In genomic region chr2:121910139-121910538, GRCh38 we compare ENCODE assay signal across 27 cellular contexts.
"Had no signal": no experiment of that assay in that cellular context is flagged by ENCODE, and none has a peak within 500 bp of the region (broad histone marks: within the 10 kb centered on the region; RNA-seq: fewer than 3 reads in every experiment).

No MANE protein-coding gene starts in this region.

- H3K36me3 Mint-ChIP-seq: activated CD8-positive, alpha-beta memory T cell treated with anti-CD3 and anti-CD28 coated beads, Interleukin-2, amount 10 ng/mL, durations not matched to agents 7 days and 5 days; activated naive CD4-positive, alpha-beta T cell treated with anti-CD3 and anti-CD28 coated beads, Interleukin-2, amount 50 U/mL, for 24 hours; WTC11 had no signal

- H3K4me1 ChIP-seq: body of pancreas, SJSA1 had no signal

- H3K4me3 Mint-ChIP-seq: activated CD8-positive, alpha-beta memory T cell treated with anti-CD3 and anti-CD28 coated beads, Interleukin-2, amount 10 ng/mL, durations not matched to agents 7 days and 5 days; activated naive CD4-positive, alpha-beta T cell treated with anti-CD3 and anti-CD28 coated beads, Interleukin-2, amount 50 U/mL, for 24 hours; activated T-cell treated with anti-CD3 and anti-CD28 coated beads, Interleukin-2, amount 50 U/mL, for 24 hours; activated T-helper 1 cell treated with anti-CD3 and anti-CD28 coated beads, Interleukin-12 subunit alpha, Interleukin-12 subunit beta, Interleukin-2, Interleukin-4 antibody, amounts not matched to agents 30 ng/mL and 10 ng/mL and 1 ng/mL, durations not matched to agents 14 hours and 24 hours and 36 hours; central memory CD8-positive, alpha-beta T cell; T-helper 1 cell treated with Interleukin-12 subunit alpha and Interleukin-12 subunit beta and Interleukin-4 antibody, amounts not matched to agents 30 μg/mL and 1 μg/mL, for 36 hours; WTC11 had no signal

- H3K27ac Mint-ChIP-seq: activated CD8-positive, alpha-beta memory T cell treated with anti-CD3 and anti-CD28 coated beads, Interleukin-2, amount 10 ng/mL, durations not matched to agents 7 days and 5 days; activated naive CD4-positive, alpha-beta T cell treated with anti-CD3 and anti-CD28 coated beads, Interleukin-2, amount 50 U/mL, for 24 hours; activated T-cell treated with anti-CD3 and anti-CD28 coated beads, Interleukin-2, amount 50 U/mL, for 24 hours; activated T-helper 1 cell treated with anti-CD3 and anti-CD28 coated beads, Interleukin-12 subunit alpha, Interleukin-12 subunit beta, Interleukin-2, Interleukin-4 antibody, amounts not matched to agents 30 ng/mL and 10 ng/mL and 1 ng/mL, durations not matched to agents 14 hours and 24 hours and 36 hours; T-helper 1 cell treated with Interleukin-12 subunit alpha and Interleukin-12 subunit beta and Interleukin-4 antibody, amounts not matched to agents 30 μg/mL and 1 μg/mL, for 36 hours; WTC11 had no signal

- H3K9me3 ChIP-seq: body of pancreas, SJSA1 had no signal

- H3K36me3 ChIP-seq: SJSA1 had no signal

- H3K27me3 Mint-ChIP-seq: activated CD8-positive, alpha-beta memory T cell treated with anti-CD3 and anti-CD28 coated beads, Interleukin-2, amount 10 ng/mL, durations not matched to agents 7 days and 5 days; activated T-cell treated with anti-CD3 and anti-CD28 coated beads, Interleukin-2, amount 50 U/mL, for 24 hours had no signal

- H3K27me3 ChIP-seq: body of pancreas had no signal

- ATAC-seq: activated CD8-positive, alpha-beta memory T cell treated with anti-CD3 and anti-CD28 coated beads, Interleukin-2, amount 10 ng/mL, durations not matched to agents 7 days and 5 days; body of pancreas; SK-N-SH treated with all-trans-retinoic acid at 6 μM for 48 hours; WTC11 had no signal

- DNase-seq: activated CD4-positive, alpha-beta T cell treated with anti-CD3 and anti-CD28 coated beads for 48 hours; activated CD4-positive, alpha-beta T cell treated with anti-CD3 and anti-CD28 coated beads, Interleukin-2, amount 50 U/mL, for 48 hours; activated CD4-positive, CD25-positive, alpha-beta regulatory T cell treated with anti-CD3 and anti-CD28 coated beads, Interleukin-2, amount 50 U/mL, for 72 hours; activated CD8-positive, alpha-beta memory T cell treated with anti-CD3 and anti-CD28 coated beads, Interleukin-2, amount 10 ng/mL, durations not matched to agents 7 days and 5 days; activated effector memory CD4-positive, alpha-beta T cell treated with Interleukin-2 at 50 U/mL for 16 hours; activated naive CD4-positive, alpha-beta T cell; activated T-cell treated with anti-CD3 and anti-CD28 coated beads, Interleukin-2, amount 50 U/mL, for 24 hours; aorta; body of pancreas; Karpas-422; MM.1S; NCI-H1105; NCI-H1436 treated with DMSO at 0.1 percent for 48 hours; NCI-H187; NCI-H2081; NCI-H510A treated with DMSO at 0.1 percent for 48 hours; NK-92 treated with Interleukin-12 subunit alpha and Interleukin-12 subunit beta, amount 100 ng/mL, for 24 hours; SHP77; SW 1271; T-helper 9 cell had no signal

- H3K27ac ChIP-seq: body of pancreas, SJSA1 had no signal

- H3K9me3 Mint-ChIP-seq: activated naive CD4-positive, alpha-beta T cell treated with anti-CD3 and anti-CD28 coated beads, Interleukin-2, amount 50 U/mL, for 24 hours; activated T-cell treated with anti-CD3 and anti-CD28 coated beads, Interleukin-2, amount 50 U/mL, for 24 hours; activated T-helper 1 cell treated with anti-CD3 and anti-CD28 coated beads, Interleukin-12 subunit alpha, Interleukin-12 subunit beta, Interleukin-2, Interleukin-4 antibody, amounts not matched to agents 30 ng/mL and 10 ng/mL and 1 ng/mL, durations not matched to agents 14 hours and 24 hours and 36 hours; central memory CD8-positive, alpha-beta T cell; T-helper 1 cell treated with Interleukin-12 subunit alpha and Interleukin-12 subunit beta and Interleukin-4 antibody, amounts not matched to agents 30 μg/mL and 1 μg/mL, for 36 hours; WTC11 had no signal

- H3K4me1 Mint-ChIP-seq: activated CD8-positive, alpha-beta memory T cell treated with anti-CD3 and anti-CD28 coated beads, Interleukin-2, amount 10 ng/mL, durations not matched to agents 7 days and 5 days; activated naive CD4-positive, alpha-beta T cell treated with anti-CD3 and anti-CD28 coated beads, Interleukin-2, amount 50 U/mL, for 24 hours; central memory CD8-positive, alpha-beta T cell; WTC11 had no signal

- H3K4me3 ChIP-seq: body of pancreas, SJSA1 had no signal
